23 cellular contexts compared by ENCODE assay signal in genomic region chr7:105705427-105705826, GRCh38.
"Had no signal": no experiment of that assay in that cellular context is flagged by ENCODE, and none has a peak within 500 bp of the region (broad histone marks: within the 10 kb centered on the region; RNA-seq: fewer than 3 reads in every experiment).

No MANE protein-coding gene starts in this region.

- H3K36me3 ChIP-seq: breast epithelium, gastrocnemius medialis, prostate gland, spleen, upper lobe of left lung, vagina had no signal

- H3K4me3 Mint-ChIP-seq: activated CD8-positive, alpha-beta T cell treated with anti-CD3 and anti-CD28 coated beads for 36 hours; activated T-cell treated with anti-CD3 and anti-CD28 coated beads, Interleukin-2, amount 50 U/mL, for 4 hours; central memory CD8-positive, alpha-beta T cell; dendritic cell treated with granulocyte-macrophage colony-stimulating factor and Interleukin-4, amounts not matched to agents 40 ng/mL and 50 ng/mL, for 4 days; immature natural killer cell; naive thymus-derived CD8-positive, alpha-beta T cell had no signal

- DNase-seq: activated CD4-positive, alpha-beta T cell treated with anti-CD3 and anti-CD28 coated beads for 1 hour; activated CD4-positive, alpha-beta T cell treated with anti-CD3 and anti-CD28 coated beads, Interleukin-2, amount 50 U/mL, for 1 hour; activated CD8-positive, alpha-beta T cell treated with anti-CD3 and anti-CD28 coated beads for 36 hours; activated naive CD4-positive, alpha-beta T cell; activated T-cell treated with anti-CD3 and anti-CD28 coated beads, Interleukin-2, amount 50 U/mL, for 4 hours; effector CD8-positive, alpha-beta T cell; gastrocnemius medialis; immature natural killer cell; kidney; left colon; mammary epithelial cell; naive thymus-derived CD8-positive, alpha-beta T cell; retina; spleen; stimulated activated naive CD4-positive, alpha-beta T cell; T-helper 2 cell; upper lobe of left lung had no signal

- FAIRE-seq: kidney had no signal

- H3K27me3 ChIP-seq: breast epithelium, gastrocnemius medialis, spleen, upper lobe of left lung, vagina had no signal

- H3K4me3 ChIP-seq: breast epithelium, gastrocnemius medialis, prostate gland, spleen, upper lobe of left lung, vagina had no signal

- H3K27ac Mint-ChIP-seq: activated CD8-positive, alpha-beta T cell treated with anti-CD3 and anti-CD28 coated beads for 36 hours; activated naive CD4-positive, alpha-beta T cell treated with anti-CD3 and anti-CD28 coated beads, Interleukin-2, amount 50 U/mL, for 72 hours; dendritic cell treated with granulocyte-macrophage colony-stimulating factor and Interleukin-4, amounts not matched to agents 40 ng/mL and 50 ng/mL, for 4 days; immature natural killer cell had no signal

- ATAC-seq: activated CD8-positive, alpha-beta T cell treated with anti-CD3 and anti-CD28 coated beads for 36 hours; activated naive CD4-positive, alpha-beta T cell treated with anti-CD3 and anti-CD28 coated beads, Interleukin-2, amount 50 U/mL, for 72 hours; activated T-cell treated with anti-CD3 and anti-CD28 coated beads, Interleukin-2, amount 50 U/mL, for 4 hours; gastrocnemius medialis; left colon; naive thymus-derived CD8-positive, alpha-beta T cell had no signal

- H3K27me3 Mint-ChIP-seq: activated CD8-positive, alpha-beta T cell treated with anti-CD3 and anti-CD28 coated beads for 36 hours; central memory CD8-positive, alpha-beta T cell; dendritic cell treated with granulocyte-macrophage colony-stimulating factor and Interleukin-4, amounts not matched to agents 40 ng/mL and 50 ng/mL, for 4 days; naive thymus-derived CD8-positive, alpha-beta T cell had no signal

- H3K4me1 ChIP-seq: breast epithelium had no signal

- H3K9me3 ChIP-seq: breast epithelium, gastrocnemius medialis, prostate gland, upper lobe of left lung, vagina had no signal

- H3K27ac ChIP-seq: gastrocnemius medialis, prostate gland, upper lobe of left lung, vagina had no signal
